In the genomic region with DNA sequence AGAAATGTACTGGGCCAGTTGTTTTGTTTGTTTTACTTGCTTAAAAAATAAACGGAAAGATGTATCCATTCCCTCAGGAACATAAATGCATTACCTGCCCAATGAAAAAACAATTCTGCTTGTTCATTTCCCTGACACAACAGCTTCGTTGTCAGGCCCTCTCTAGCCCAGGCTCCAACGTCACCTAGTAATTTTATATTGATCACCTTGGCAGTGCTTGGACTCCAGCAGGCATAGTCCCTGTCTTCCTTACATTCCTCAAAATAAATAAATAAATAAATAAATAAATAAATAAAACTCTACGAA, we compare ENCODE assay signal across 8 cellular contexts. TPM values are rescaled to one million over a fixed set of nuclear protein-coding genes. Genes with fewer than 3 reads are reported as not detected.
DNase-seq lines count a peak whose midpoint lies in the region; ATAC-seq, FAIRE-seq and TF ChIP-seq lines count a peak whose summit lies in the region.

No MANE protein-coding gene starts in this region.

- no peak overlapping the region for H2AFZ ChIP-seq in SU-DHL-6 (ENCODE audit: low read depth, low read length, severe bottlenecking)

- H3K4me1 ChIP-seq in foreskin keratinocyte (peaks cover 21% of the 10 kb centered on the region), small intestine (ENCODE audit: control insufficient read depth in 2 of 2, insufficient read depth in 1 of 2, low read depth in 1 of 2, low read length in 1 of 2) (peaks cover 2 to 6% of the 10 kb centered on the region in 2 donors)

- H3K27me3 ChIP-seq in SU-DHL-6 (ENCODE audit: low read length) (no peaks in the 10 kb centered on the region), foreskin keratinocyte (no peaks in the 10 kb centered on the region), small intestine (ENCODE audit: control insufficient read depth in 2 of 2, insufficient read depth in 2 of 2, low read length in 2 of 2) (no peaks in the 10 kb centered on the region)

- peak overlapping the region; percentile 70 for H3K9ac ChIP-seq in SU-DHL-6 (ENCODE audit: low read length)

- H3K27ac ChIP-seq in SU-DHL-6 (ENCODE audit: low read depth, low read length): peak overlapping the region; percentile 77; the same call in 1 of the 2 replicates
- H3K27ac ChIP-seq in foreskin keratinocyte: peak overlapping the region; percentile 33
- peak overlapping the region; percentile 11 to 100 for H3K27ac ChIP-seq in small intestine (ENCODE audit: low read depth in 1 of 2, low read length in 1 of 2)

- peaks cover 85% of the 10 kb centered on the region for H3K79me2 ChIP-seq in SU-DHL-6 (ENCODE audit: insufficient read depth, low read length)

- H4K20me1 ChIP-seq in SU-DHL-6 (ENCODE audit: low read depth, low read length): peaks cover 23% of the 10 kb centered on the region

- H3K9me3 ChIP-seq in SU-DHL-6 (ENCODE audit: insufficient read depth, low read length) (no peaks in the 10 kb centered on the region), small intestine (ENCODE audit: control insufficient read depth, low read depth) (no peaks in the 10 kb centered on the region)

- H3K4me2 ChIP-seq in SU-DHL-6 (ENCODE audit: low read depth, low read length, poor library complexity, severe bottlenecking): peak overlapping the region; percentile 100

- no peaks in the 10 kb centered on the region for H3K9me2 ChIP-seq in SU-DHL-6 (replicated peaks; ENCODE audit: insufficient read depth, low read length)

- no peak for TF ChIP-seq CTCF in SU-DHL-6 (IDR thresholded peaks at IDR 0.05; ENCODE audit: insufficient read depth, low read length, poor library complexity, severe bottlenecking)
- no peak for TF ChIP-seq CTCF in foreskin keratinocyte (conservative IDR thresholded peaks at IDR 0.05)

- no peak for ATAC-seq in foreskin keratinocyte
- ATAC-seq in GM19467 (IDR thresholded peaks at IDR 0.05; ENCODE audit: unreplicated experiment): no peak

- peak; percentile 58 for DNase-seq in SIG-M5 treated with dmso at 0.1 percent for 504 hours (lab: John Stamatoyannopoulos, UW; ENCODE audit: unreplicated experiment)
- no peak for DNase-seq in SIG-M5 (lab: John Stamatoyannopoulos, UW)
- DNase-seq in foreskin keratinocyte: no peak
- DNase-seq in small intestine: peak; percentile 20
- DNase-seq in AML-193 (lab: John Stamatoyannopoulos, UW): no peak
- DNase-seq in activated CD4-positive, CD25-positive, alpha-beta regulatory T cell treated with anti-CD3 and anti-CD28 coated beads, Interleukin-2, amount 50 U/mL, for 72 hours: no peak

- FAIRE-seq in small intestine (lab: Jason Lieb, UNC): no peak

- peaks cover 6% of the 10 kb centered on the region; the same call in 1 of the 2 replicates for H3F3A ChIP-seq in SU-DHL-6 (ENCODE audit: insufficient read depth)

- H3K36me3 ChIP-seq in SU-DHL-6 (ENCODE audit: low read length) (no peaks in the 10 kb centered on the region), small intestine (ENCODE audit: control insufficient read depth in 2 of 2, insufficient read depth in 2 of 2, low read length in 2 of 2) (no peaks in the 10 kb centered on the region)

- peak overlapping the region; percentile 69 for H3K4me3 ChIP-seq in SU-DHL-6 (ENCODE audit: insufficient read depth, low read length, poor library complexity, severe bottlenecking)
- H3K4me3 ChIP-seq in small intestine (ENCODE audit: low read depth in 1 of 2, low read length in 2 of 2): peak overlapping the region in 1 of 2 donors; percentile 56

- 4 to 12% (median 5%) methylated on average over 4 of the region's 4 CpGs for WGBS in small intestine, 3 donors

RNA-seq across cellular contexts. Expression of gene CEP170, which starts 1.2 kb away (rescaled TPM):
- 49.3 and 59.3 TPM in 2 replicates for total RNA-seq in foreskin keratinocyte
- 11.6 and 12.0 TPM in 2 replicates for polyA plus RNA-seq in foreskin keratinocyte
- polyA plus RNA-seq in small intestine: 1 to 10 TPM; 1.1 to 6.5 (median 3.0) TPM

RNA-seq across cellular contexts. Expression of gene SDCCAG8, which starts 2.0 kb away (rescaled TPM):
- 38.8 and 46.4 TPM in 2 replicates for total RNA-seq in foreskin keratinocyte
- 46.1 and 56.6 TPM in 2 replicates for polyA plus RNA-seq in foreskin keratinocyte
- polyA plus RNA-seq in small intestine: 10 to 100 TPM; 19.2 to 26.5 (median 20.8) TPM

Comparison
In these comparisons a context has a peak if more than half of its experiments do, and no peak if none do; other contexts are left out.
1. DNase-seq: peak in SIG-M5 treated with dmso at 0.1 percent for 504 hours (single experiment) and small intestine (single experiment); none in SIG-M5 (single experiment), foreskin keratinocyte (0 of 2), AML-193 (0 of 2) and activated CD4-positive, CD25-positive, alpha-beta regulatory T cell treated with anti-CD3 and anti-CD28 coated beads, Interleukin-2, amount 50 U/mL, for 72 hours (single experiment).
2. Peak in every context shown above with its lines, with median percentiles within 50 percentile points of each other: H3K27ac ChIP-seq.